Comparison of ENCODE assay signal across 22 cellular contexts in the genomic region with DNA sequence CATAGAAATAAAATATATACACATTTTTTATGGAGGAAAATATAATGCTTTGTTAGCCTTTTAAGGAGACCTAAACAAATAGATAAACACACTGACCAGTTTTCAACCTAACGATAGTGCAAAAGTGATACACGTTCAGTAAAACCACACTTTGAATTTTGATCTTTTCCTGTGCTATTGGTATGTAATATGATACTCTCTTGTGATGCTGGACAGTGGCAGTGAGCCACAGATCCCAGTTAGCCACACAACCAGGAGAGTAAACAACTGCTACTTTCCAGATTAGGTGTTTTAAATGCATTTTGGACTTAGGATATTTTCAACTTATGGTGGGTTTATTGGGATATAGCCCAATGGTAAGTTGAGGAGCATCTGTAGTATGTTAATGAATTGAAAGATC.
DNase-seq lines count a peak whose midpoint lies in the region; ATAC-seq, FAIRE-seq and TF ChIP-seq lines count a peak whose summit lies in the region.
"Had no signal": no experiment of that assay in that cellular context is flagged by ENCODE, and none has a peak within 500 bp of the region (broad histone marks: within the 10 kb centered on the region; RNA-seq: fewer than 3 reads in every experiment).

No MANE protein-coding gene starts in this region.

- FAIRE-seq in pancreas (lab: Jason Lieb, UNC), result no peak
- FAIRE-seq: D721Med, GM12891, islet of Langerhans had no signal

- no peak overlapping the region for H3K4me3 Mint-ChIP-seq in glutamatergic neuron (ENCODE audit: unreplicated experiment)
- H3K4me3 Mint-ChIP-seq in natural killer cell, result no peak overlapping the region
- H3K4me3 Mint-ChIP-seq: dendritic cell treated with granulocyte-macrophage colony-stimulating factor and Interleukin-4, amounts not matched to agents 40 ng/mL and 50 ng/mL, for 4 days; naive thymus-derived CD4-positive, alpha-beta T cell had no signal

- no peaks in the 10 kb centered on the region for H3K27me3 ChIP-seq in pancreas
- H3K27me3 ChIP-seq: BLaER1, heart left ventricle had no signal

- H3K36me3 Mint-ChIP-seq in glutamatergic neuron (ENCODE audit: unreplicated experiment), result no peaks in the 10 kb centered on the region
- peaks cover 7% of the 10 kb centered on the region for H3K36me3 Mint-ChIP-seq in natural killer cell

- TF ChIP-seq CTCF in cardiac fibroblast (IDR thresholded peaks at IDR 0.05; ENCODE audit: low read depth, low read length) (no peak), pancreas (IDR thresholded peaks at IDR 0.05) (no peak), glutamatergic neuron (IDR thresholded peaks at IDR 0.05; ENCODE audit: partially characterized antibody, unreplicated experiment) (no peak), natural killer cell (IDR thresholded peaks at IDR 0.05) (no peak)

- H3K27me3 Mint-ChIP-seq in glutamatergic neuron (ENCODE audit: unreplicated experiment), result no peaks in the 10 kb centered on the region
- no peaks in the 10 kb centered on the region for H3K27me3 Mint-ChIP-seq in natural killer cell (ENCODE audit: low read depth in 2 of 2)
- H3K27me3 Mint-ChIP-seq: dendritic cell treated with granulocyte-macrophage colony-stimulating factor and Interleukin-4, amounts not matched to agents 40 ng/mL and 50 ng/mL, for 4 days; naive thymus-derived CD4-positive, alpha-beta T cell; progenitor cell of endocrine pancreas had no signal

- WGBS in pancreas, 2 donors, result 43 to 45% methylated on average over 2 of the region's 2 CpGs

- peaks cover 0 to 3% (median 0%) of the 10 kb centered on the region in 3 donors for H3K4me1 ChIP-seq in pancreas
- H3K4me1 ChIP-seq: BLaER1 had no signal

- no peaks in the 10 kb centered on the region for H3K4me1 Mint-ChIP-seq in glutamatergic neuron (ENCODE audit: low read depth, unreplicated experiment)
- no peaks in the 10 kb centered on the region for H3K4me1 Mint-ChIP-seq in natural killer cell

- DNase-seq in H4 (ENCODE audit: low spot score) (peak; percentile 19), M059J (ENCODE audit: low read depth) (peak; percentile 37), cardiac fibroblast (ENCODE audit: low read depth in 2 of 2) (peak; percentile 6 to 28), pancreas (no peak), glutamatergic neuron (no peak), natural killer cell (no peak), hippocampal formation (lab: John Stamatoyannopoulos, UW) (no peak)
- DNase-seq: activated naive CD4-positive, alpha-beta T cell; anterior cingulate cortex; erythroblast; GF-D8; heart left ventricle; naive thymus-derived CD4-positive, alpha-beta T cell; stimulated activated CD4-positive, alpha-beta T cell treated with anti-CD3 and anti-CD28 coated beads, Interleukin-4, amount 100 ng/mL, for 4 hours had no signal

- ATAC-seq in pancreas (peak in 3 of 4 donors; percentile 53 to 71 (median 61)), natural killer cell (no peak)
- ATAC-seq: heart left ventricle; naive thymus-derived CD4-positive, alpha-beta T cell had no signal

- no peaks in the 10 kb centered on the region for H3K36me3 ChIP-seq in pancreas

- no peak overlapping the region for H3K27ac ChIP-seq in pancreas
- H3K27ac ChIP-seq: BLaER1, heart left ventricle had no signal

- H3K9me3 Mint-ChIP-seq in glutamatergic neuron (ENCODE audit: unreplicated experiment) (no peaks in the 10 kb centered on the region), natural killer cell (no peaks in the 10 kb centered on the region)
- H3K9me3 Mint-ChIP-seq: dendritic cell treated with granulocyte-macrophage colony-stimulating factor and Interleukin-4, amounts not matched to agents 40 ng/mL and 50 ng/mL, for 4 days had no signal

- no peaks in the 10 kb centered on the region for H3K9me3 ChIP-seq in pancreas
- H3K9me3 ChIP-seq: BLaER1 had no signal

- no peak overlapping the region for H3K4me3 ChIP-seq in cardiac fibroblast (replicated peaks in 1 of 2; ENCODE audit: low read depth in 2 of 2, low read length in 2 of 2)
- no peak overlapping the region for H3K4me3 ChIP-seq in pancreas
- H3K4me3 ChIP-seq: BLaER1, heart left ventricle, lung, smooth muscle cell had no signal

- H3K27ac Mint-ChIP-seq in glutamatergic neuron (ENCODE audit: unreplicated experiment) (no peak overlapping the region), natural killer cell (no peak overlapping the region)
- H3K27ac Mint-ChIP-seq: dendritic cell treated with granulocyte-macrophage colony-stimulating factor and Interleukin-4, amounts not matched to agents 40 ng/mL and 50 ng/mL, for 4 days; naive thymus-derived CD4-positive, alpha-beta T cell; progenitor cell of endocrine pancreas had no signal

- intact Hi-C loops in pancreas (cut with DNase I), result no loop called here
- intact Hi-C loops in natural killer cell (cut with micrococcal nuclease), result no loop called here

Comparison
In these comparisons a context has a peak if more than half of its experiments do, and no peak if none do; other contexts are left out.
1. DNase-seq: peak in H4 (single experiment), M059J (single experiment) and cardiac fibroblast (2 of 2); none in pancreas (0 of 6), glutamatergic neuron (single experiment), natural killer cell (single experiment) and hippocampal formation (0 of 2).
2. ATAC-seq: peak in pancreas (3 of 4); none in natural killer cell (0 of 3).